Comparison of ENCODE assay signal across 15 cellular contexts in genomic region chr18:79503891-79504475, GRCh38.
A peak's percentile ranks its signal among the peaks of the same experiment; 100 is the strongest.
DNase-seq lines count a peak whose midpoint lies in the region; ATAC-seq lines count a peak whose summit lies in the region.
"Had no signal": no experiment of that assay in that cellular context is flagged by ENCODE, and none has a peak within 500 bp of the region (broad histone marks: within the 10 kb centered on the region; RNA-seq: fewer than 3 reads in every experiment).

No MANE protein-coding gene starts in this region.

- H3K27me3 Mint-ChIP-seq in activated T-cell treated with anti-CD3 and anti-CD28 coated beads, Interleukin-2, amount 50 U/mL, for 24 hours = no peaks in the 10 kb centered on the region
- H3K27me3 Mint-ChIP-seq in T-helper 17 cell = no peaks in the 10 kb centered on the region
- no peaks in the 10 kb centered on the region for H3K27me3 Mint-ChIP-seq in effector memory CD8-positive, alpha-beta T cell

- H3K36me3 Mint-ChIP-seq in activated T-cell treated with anti-CD3 and anti-CD28 coated beads, Interleukin-2, amount 50 U/mL, for 24 hours (ENCODE audit: low read depth) = peaks cover 54% of the 10 kb centered on the region
- peaks cover 7% of the 10 kb centered on the region for H3K36me3 Mint-ChIP-seq in T-helper 17 cell (ENCODE audit: low read depth)
- H3K36me3 Mint-ChIP-seq in effector memory CD8-positive, alpha-beta T cell (ENCODE audit: insufficient read depth) = no peaks in the 10 kb centered on the region
- H3K36me3 Mint-ChIP-seq in stimulated activated effector memory CD8-positive, alpha-beta T cell treated with anti-CD3 and anti-CD28 coated beads, Interleukin-12 subunit alpha, Interleukin-12 subunit beta, amount 100 ng/mL, for 72 hours = peaks cover 13% of the 10 kb centered on the region

- no peak for DNase-seq in activated T-cell treated with anti-CD3 and anti-CD28 coated beads, Interleukin-2, amount 50 U/mL, for 24 hours
- DNase-seq in activated T-cell treated with anti-CD3 and anti-CD28 coated beads for 4 hours (no peak), T-helper 17 cell (peak in 1 of 3 donors; percentile 3), NCI-H2107 (lab: John Stamatoyannopoulos, UW) (no peak), NAMALWA (ENCODE audit: low spot score) (no peak)
- DNase-seq in effector memory CD8-positive, alpha-beta T cell = no peak
- no peak for DNase-seq in stimulated activated effector memory CD8-positive, alpha-beta T cell treated with anti-CD3 and anti-CD28 coated beads, Interleukin-12 subunit alpha, Interleukin-12 subunit beta, amount 100 ng/mL, for 72 hours (ENCODE audit: low spot score in 2 of 2)
- DNase-seq: ACHN; activated gamma-delta T cell treated with Interleukin-2 at 50 U/mL for 16 hours; cerebellar nuclear complex; DMS53; NCI-H2029; stimulated activated CD8-positive, alpha-beta memory T cell treated with anti-CD3 and anti-CD28 coated beads, Interleukin-4, amount 100 ng/mL, for 48 hours had no signal

- peak overlapping the region; percentile 72 for H3K27ac Mint-ChIP-seq in activated T-cell treated with anti-CD3 and anti-CD28 coated beads, Interleukin-2, amount 50 U/mL, for 24 hours
- H3K27ac Mint-ChIP-seq in T-helper 17 cell = peak overlapping the region; percentile 90
- H3K27ac Mint-ChIP-seq in effector memory CD8-positive, alpha-beta T cell = peak overlapping the region; percentile 86 to 89
- H3K27ac Mint-ChIP-seq in stimulated activated effector memory CD8-positive, alpha-beta T cell treated with anti-CD3 and anti-CD28 coated beads, Interleukin-12 subunit alpha, Interleukin-12 subunit beta, amount 100 ng/mL, for 72 hours = peak overlapping the region; percentile 90

- H3K4me1 Mint-ChIP-seq in activated T-cell treated with anti-CD3 and anti-CD28 coated beads, Interleukin-2, amount 50 U/mL, for 24 hours (ENCODE audit: low read depth) = peaks cover 68% of the 10 kb centered on the region
- peaks cover 33% of the 10 kb centered on the region for H3K4me1 Mint-ChIP-seq in T-helper 17 cell
- peaks cover 15 to 45% of the 10 kb centered on the region in 2 donors for H3K4me1 Mint-ChIP-seq in effector memory CD8-positive, alpha-beta T cell (ENCODE audit: low read depth in 2 of 2)
- peaks cover 47% of the 10 kb centered on the region for H3K4me1 Mint-ChIP-seq in stimulated activated effector memory CD8-positive, alpha-beta T cell treated with anti-CD3 and anti-CD28 coated beads, Interleukin-12 subunit alpha, Interleukin-12 subunit beta, amount 100 ng/mL, for 72 hours

- ATAC-seq in T-helper 17 cell = no peak
- ATAC-seq in effector memory CD8-positive, alpha-beta T cell (replicated peaks) = no peak
- ATAC-seq in stimulated activated effector memory CD8-positive, alpha-beta T cell treated with anti-CD3 and anti-CD28 coated beads, Interleukin-12 subunit alpha, Interleukin-12 subunit beta, amount 100 ng/mL, for 72 hours = peak; percentile 43
- ATAC-seq in HG02588 (IDR thresholded peaks at IDR 0.05; ENCODE audit: unreplicated experiment) = no peak
- ATAC-seq: activated CD4-positive, CD25-positive, alpha-beta regulatory T cell treated with anti-CD3 and anti-CD28 coated beads, Interleukin-2, amount 50 U/mL, for 24 hours had no signal

- H3K9me3 Mint-ChIP-seq in activated T-cell treated with anti-CD3 and anti-CD28 coated beads, Interleukin-2, amount 50 U/mL, for 24 hours = peaks cover 15% of the 10 kb centered on the region
- peaks cover 0 to 10% of the 10 kb centered on the region in 2 donors for H3K9me3 Mint-ChIP-seq in effector memory CD8-positive, alpha-beta T cell
- peaks cover 13% of the 10 kb centered on the region for H3K9me3 Mint-ChIP-seq in stimulated activated effector memory CD8-positive, alpha-beta T cell treated with anti-CD3 and anti-CD28 coated beads, Interleukin-12 subunit alpha, Interleukin-12 subunit beta, amount 100 ng/mL, for 72 hours

- no peak overlapping the region for H3K4me3 Mint-ChIP-seq in activated T-cell treated with anti-CD3 and anti-CD28 coated beads, Interleukin-2, amount 50 U/mL, for 24 hours
- H3K4me3 Mint-ChIP-seq in T-helper 17 cell = peak overlapping the region; percentile 36
- H3K4me3 Mint-ChIP-seq in effector memory CD8-positive, alpha-beta T cell = peak overlapping the region in 1 of 2 donors; percentile 62
- peak overlapping the region; percentile 45 for H3K4me3 Mint-ChIP-seq in stimulated activated effector memory CD8-positive, alpha-beta T cell treated with anti-CD3 and anti-CD28 coated beads, Interleukin-12 subunit alpha, Interleukin-12 subunit beta, amount 100 ng/mL, for 72 hours

- peaks cover 3% of the 10 kb centered on the region for H3K9me3 ChIP-seq in T-helper 17 cell (ENCODE audit: control insufficient read depth, low read length, poor library complexity, severe bottlenecking)
